8 cellular contexts compared by ENCODE assay signal in the genomic region with DNA sequence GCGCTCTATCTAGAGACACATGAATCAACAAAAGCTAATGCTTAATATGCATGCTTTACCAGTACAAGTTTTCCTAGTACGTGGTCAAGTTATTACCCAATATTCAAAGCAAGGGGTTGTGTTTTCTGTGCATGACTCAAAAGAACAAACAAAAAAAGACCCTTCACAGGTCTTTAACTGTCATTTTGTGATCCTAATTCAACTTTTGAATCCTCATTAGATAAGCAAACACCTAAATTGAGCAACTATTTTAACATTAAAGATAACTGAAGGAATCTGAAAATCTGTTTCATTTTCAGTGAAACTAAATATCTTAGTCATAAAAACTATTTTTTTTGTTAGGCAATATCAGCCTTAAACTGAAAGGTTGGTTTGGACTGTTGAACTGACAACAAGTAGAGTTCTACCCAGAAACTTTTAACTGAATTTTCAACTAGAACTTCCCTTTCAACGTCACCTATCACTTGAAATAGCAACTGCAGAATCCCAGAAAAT. TPM values are rescaled to one million over a fixed set of nuclear protein-coding genes. Genes with fewer than 3 reads are reported as not detected.
DNase-seq lines count a peak whose midpoint lies in the region; ATAC-seq and TF ChIP-seq lines count a peak whose summit lies in the region.

No MANE protein-coding gene starts in this region.

- POLR2A ChIA-PET in HEK293 (lab: Yijun Ruan, JAX), result no interaction called here
- POLR2A ChIA-PET in WTC11 (lab: Charles Lee), result no interaction called here

- H3K27me3 ChIP-seq in fibroblast of lung (ENCODE audit: control insufficient read depth, insufficient read depth, low read length), result no peaks in the 10 kb centered on the region

- H3K4me3 Mint-ChIP-seq in WTC11, result no peak overlapping the region

- H3K36me3 Mint-ChIP-seq in WTC11, result no peaks in the 10 kb centered on the region

- no peaks in the 10 kb centered on the region for H4K20me1 ChIP-seq in fibroblast of lung (ENCODE audit: control insufficient read depth, extremely low read depth, insufficient read depth, low read length)

- no peaks in the 10 kb centered on the region for H3K79me2 ChIP-seq in fibroblast of lung (ENCODE audit: control insufficient read depth, insufficient read depth, low read length)

- no peaks in the 10 kb centered on the region for H3K36me3 ChIP-seq in HEK293 (ENCODE audit: control insufficient read depth in 2 of 2, insufficient read depth in 1 of 2, low read length in 2 of 2)
- no peaks in the 10 kb centered on the region for H3K36me3 ChIP-seq in fibroblast of lung (ENCODE audit: control insufficient read depth, insufficient read depth, low read length)

- CTCF ChIA-PET in HEK293 (lab: Yijun Ruan, JAX) (no interaction called here), WTC11 (lab: Charles Lee) (no interaction called here)

- H3K9me3 Mint-ChIP-seq in WTC11, result no peaks in the 10 kb centered on the region

- H3K27ac Mint-ChIP-seq in WTC11, result no peak overlapping the region

- H3K27ac ChIP-seq in HEK293 (ENCODE audit: extremely low read depth, low read depth, low read length), result no peak overlapping the region
- H3K27ac ChIP-seq in fibroblast of lung (ENCODE audit: insufficient read depth, low read length), result no peak overlapping the region

- peak; percentile 80 for DNase-seq in MV-4-11 (lab: John Stamatoyannopoulos, UW)
- DNase-seq in fibroblast of lung (ENCODE audit: low read depth in 2 of 2), result peak; percentile 19 to 62
- DNase-seq in WTC11 (ENCODE audit: low spot score), result no peak
- no peak for DNase-seq in GM03348 (ENCODE audit: low spot score)
- DNase-seq in DMS53 treated with DMSO at 0.1 percent for 48 hours (lab: John Stamatoyannopoulos, UW; ENCODE audit: unreplicated experiment), result no peak
- no peak for DNase-seq in COLO668 (lab: John Stamatoyannopoulos, UW; ENCODE audit: unreplicated experiment)

- H3K9ac ChIP-seq in fibroblast of lung (ENCODE audit: insufficient read depth, low read length), result no peak overlapping the region

- TF ChIP-seq CTCF in HEK293 (tag by site-specific recombination; IDR thresholded peaks at IDR 0.05), result no peak
- TF ChIP-seq CTCF in fibroblast of lung (conservative IDR thresholded peaks at IDR 0.05 in 1 of 2, IDR thresholded peaks at IDR 0.05 in 1 of 2; ENCODE audit: low read depth in 1 of 2, low read length in 2 of 2), result no peak
- no peak for TF ChIP-seq CTCF in WTC11 (IDR thresholded peaks at IDR 0.05)

- no peaks in the 10 kb centered on the region for H3K9me3 ChIP-seq in HEK293 (ENCODE audit: control insufficient read depth, insufficient read depth, low read depth, low read length)
- H3K9me3 ChIP-seq in fibroblast of lung (ENCODE audit: control insufficient read depth, insufficient read depth, low read depth, low read length), result no peaks in the 10 kb centered on the region

- no peak overlapping the region for H3K4me3 ChIP-seq in HEK293 (ENCODE audit: low read depth, low read length)
- peak overlapping the region in 1 of 4 experiments; percentile 52 for H3K4me3 ChIP-seq in fibroblast of lung (replicated peaks in 1 of 4; ENCODE audit: control extremely low read depth in 1 of 4, insufficient read depth in 1 of 4, low read depth in 3 of 4, low read length in 4 of 4)

- H3K4me2 ChIP-seq in fibroblast of lung (ENCODE audit: extremely low read depth, insufficient read depth, low read length), result no peak overlapping the region

- ATAC-seq in GM18517 (IDR thresholded peaks at IDR 0.05; ENCODE audit: unreplicated experiment) (peak; percentile 68), WTC11 (no peak)

- H3K4me1 ChIP-seq in HEK293 (ENCODE audit: control insufficient read depth, insufficient read depth, low read length) (no peaks in the 10 kb centered on the region), fibroblast of lung (ENCODE audit: control insufficient read depth, extremely low read depth, insufficient read depth, low read length) (no peaks in the 10 kb centered on the region)

- H2AFZ ChIP-seq in fibroblast of lung (ENCODE audit: low read length), result no peak overlapping the region

- H3K4me1 Mint-ChIP-seq in WTC11, result no peaks in the 10 kb centered on the region

- H3K27me3 Mint-ChIP-seq in WTC11 (ENCODE audit: low read depth), result no peaks in the 10 kb centered on the region

TF ChIP-seq in HEK293, 187 proteins besides CTCF, POLR2A, EP300 and RAD21:
- TF ChIP-seq ZNF433 (tag by site-specific recombination; IDR thresholded peaks at IDR 0.05; ENCODE audit: low read depth) (no peak), ZNF174 (tag by site-specific recombination; IDR thresholded peaks at IDR 0.05) (0 out of 2 replicates have a peak, but pooled peaks have one; percentile 17)

TF ChIP-seq in WTC11, 78 proteins besides CTCF, POLR2A, EP300 and RAD21 (continues in another document):
- TF ChIP-seq JUN (CRISPR knock-in tag; IDR thresholded peaks at IDR 0.05) (no peak), NFATC4 (CRISPR knock-in tag; IDR thresholded peaks at IDR 0.05) (no peak), NFYB (CRISPR knock-in tag; conservative IDR thresholded peaks at IDR 0.05; ENCODE audit: low read depth) (no peak), AR (CRISPR knock-in tag; IDR thresholded peaks at IDR 0.05) (no peak), STAT6 (CRISPR knock-in tag; conservative IDR thresholded peaks at IDR 0.05; ENCODE audit: low read depth) (no peak), ZNF512 (CRISPR knock-in tag; IDR thresholded peaks at IDR 0.05; ENCODE audit: borderline replicate concordance) (no peak), ZBTB21 (CRISPR knock-in tag; IDR thresholded peaks at IDR 0.05; ENCODE audit: borderline replicate concordance) (no peak), ATF3 (CRISPR knock-in tag; conservative IDR thresholded peaks at IDR 0.05) (no peak)

RNA-seq across cellular contexts. Expression of gene ST8SIA4, which starts 12.5 kb away (rescaled TPM):
- total RNA-seq in fibroblast of lung, result 0.26 and 0.33 TPM in 2 replicates
- 0.02 and 0.05 TPM in 2 replicates for polyA plus RNA-seq in fibroblast of lung
- polyA plus RNA-seq in fibroblast of lung (2012), result 0.07 TPM in 1 of 2 replicates, not detected in the other
- polyA minus RNA-seq in fibroblast of lung (ENCODE audit: low replicate concordance), result not detected in 2 replicates
- total RNA-seq in WTC11 (2021), result 0.76 to 1.3 TPM (median 0.96 TPM) in 3 replicates

Comparison
In these comparisons a context has a peak if more than half of its experiments do, and no peak if none do; other contexts are left out.
1. DNase-seq: peak in MV-4-11 (single experiment) and fibroblast of lung (2 of 2); none in WTC11 (single experiment), GM03348 (single experiment), DMS53 treated with DMSO at 0.1 percent for 48 hours (single experiment) and COLO668 (single experiment).